In genomic region chr1:100277866-100278265, GRCh38 we compare ENCODE assay signal across 13 cellular contexts. TPM values are rescaled to one million over a fixed set of nuclear protein-coding genes. Genes with fewer than 3 reads are reported as not detected.
DNase-seq lines count a peak whose midpoint lies in the region; ATAC-seq and TF ChIP-seq lines count a peak whose summit lies in the region.
"Had no signal": no experiment of that assay in that cellular context is flagged by ENCODE, and none has a peak within 500 bp of the region (broad histone marks: within the 10 kb centered on the region; RNA-seq: fewer than 3 reads in every experiment).

No MANE protein-coding gene starts in this region.

- no peaks in the 10 kb centered on the region for H3K9me3 ChIP-seq in CD4-positive, CD25-positive, alpha-beta regulatory T cell (ENCODE audit: control insufficient read depth in 2 of 2, low read length in 2 of 2)
- no peaks in the 10 kb centered on the region for H3K9me3 ChIP-seq in spleen
- H3K9me3 ChIP-seq: BLaER1 treated with 17β-estradiol and CSF1 and Interleukin-3, amounts not matched to agents 10 nM and 100 nM; colonic mucosa had no signal

- H3K4me3 Mint-ChIP-seq in CD4-positive, CD25-positive, alpha-beta regulatory T cell: no peak overlapping the region
- no peak overlapping the region for H3K4me3 Mint-ChIP-seq in T-cell
- H3K4me3 Mint-ChIP-seq in central memory CD8-positive, alpha-beta T cell: no peak overlapping the region

- H3K27me3 ChIP-seq in CD4-positive, CD25-positive, alpha-beta regulatory T cell (ENCODE audit: control insufficient read depth, insufficient read depth, low read length): no peaks in the 10 kb centered on the region
- no peaks in the 10 kb centered on the region for H3K27me3 ChIP-seq in spleen (replicated peaks in 1 of 7)
- H3K27me3 ChIP-seq: BLaER1 treated with 17β-estradiol and CSF1 and Interleukin-3, amounts not matched to agents 10 nM and 100 nM; colonic mucosa had no signal

- H3K4me1 Mint-ChIP-seq in CD4-positive, CD25-positive, alpha-beta regulatory T cell: peaks cover 25 to 51% (median 30%) of the 10 kb centered on the region in 4 donors
- H3K4me1 Mint-ChIP-seq in T-cell: peaks cover 30 to 38% (median 32%) of the 10 kb centered on the region in 3 donors
- H3K4me1 Mint-ChIP-seq in central memory CD8-positive, alpha-beta T cell: peaks cover 44% of the 10 kb centered on the region

- no peak for TF ChIP-seq POLR2A in spleen (IDR thresholded peaks at IDR 0.05)

- peak in 1 of 2 donors; percentile 69 for ATAC-seq in CD4-positive, CD25-positive, alpha-beta regulatory T cell (ENCODE audit: low read depth in 2 of 2)
- peak in 3 of 4 experiments; percentile 45 to 57 (median 56) for ATAC-seq in T-cell (replicated peaks in 1 of 4)
- peak; percentile 64 for ATAC-seq in central memory CD8-positive, alpha-beta T cell (replicated peaks; ENCODE audit: extremely low read depth, poor library complexity, severe bottlenecking)
- no peak for ATAC-seq in stimulated activated naive CD8-positive, alpha-beta T cell treated with anti-CD3 and anti-CD28 coated beads, Interleukin-15, Interleukin-2, amounts not matched to agents 100 U/mL and 50 U/mL, for 24 hours

- H3K9me3 Mint-ChIP-seq in CD4-positive, CD25-positive, alpha-beta regulatory T cell: no peaks in the 10 kb centered on the region
- H3K9me3 Mint-ChIP-seq in T-cell: no peaks in the 10 kb centered on the region
- H3K9me3 Mint-ChIP-seq in central memory CD8-positive, alpha-beta T cell: no peaks in the 10 kb centered on the region

- TF ChIP-seq CTCF in GM12865 (IDR thresholded peaks at IDR 0.05; ENCODE audit: insufficient read depth, low read depth, low read length, missing control alignments) (peak; percentile 2), spleen (IDR thresholded peaks at IDR 0.05 in 8 of 11, conservative IDR thresholded peaks at IDR 0.05 in 3 of 11) (peak in 2 of 11 experiments; percentile 9 to 13)

- 58 to 62% (median 59%) methylated on average over 1 of the region's 1 CpG for WGBS in spleen, 5 donors

- DNase-seq in CD4-positive, CD25-positive, alpha-beta regulatory T cell: peak in 2 of 3 donors; percentile 42 to 43
- DNase-seq in GM12865 (ENCODE audit: low read depth) (peak; percentile 52), T-cell (peak in 25 of 34 experiments; percentile 2 to 42 (median 19)), iPS-NIHi7 (ENCODE audit: extremely low spot score) (no peak), NCI-H1436 (lab: John Stamatoyannopoulos, UW) (no peak), spleen (no peak)
- DNase-seq in central memory CD8-positive, alpha-beta T cell (ENCODE audit: low spot score in 2 of 2): peak in 1 of 2 donors; percentile 22
- DNase-seq in stimulated activated naive CD8-positive, alpha-beta T cell treated with anti-CD3 and anti-CD28 coated beads, Interleukin-15, Interleukin-2, amounts not matched to agents 100 U/mL and 50 U/mL, for 24 hours: no peak
- DNase-seq: colonic mucosa, GF-D8, NCI-H1092 treated with DMSO at 0.1 percent for 48 hours, Right ventricle myocardium superior had no signal

- no peak overlapping the region for H3K27ac ChIP-seq in CD4-positive, CD25-positive, alpha-beta regulatory T cell (ENCODE audit: insufficient read depth, low read length, poor library complexity, severe bottlenecking)
- H3K27ac ChIP-seq in spleen: no peak overlapping the region
- H3K27ac ChIP-seq: BLaER1 treated with 17β-estradiol and CSF1 and Interleukin-3, amounts not matched to agents 10 nM and 100 nM; colonic mucosa had no signal

- POLR2A ChIA-PET in T-cell (lab: Charles Lee): no interaction called here

- intact Hi-C loops in spleen (cut with DNase I; ENCODE audit: low total_unique reads): loop anchor here (10.0 kb wide), 1 partner anchor 143 kb away; the partner anchor contains the start of genes SASS6 and TRMT13

- peaks cover 78% of the 10 kb centered on the region for H3K36me3 ChIP-seq in CD4-positive, CD25-positive, alpha-beta regulatory T cell (ENCODE audit: control insufficient read depth, insufficient read depth, low read length)
- peaks cover 0 to 100% (median 87%) of the 10 kb centered on the region in 6 donors for H3K36me3 ChIP-seq in spleen

- no peaks in the 10 kb centered on the region for H3K4me1 ChIP-seq in CD4-positive, CD25-positive, alpha-beta regulatory T cell (ENCODE audit: control insufficient read depth, insufficient read depth, low read length, poor library complexity, severe bottlenecking)
- peaks cover 0 to 25% (median 0%) of the 10 kb centered on the region in 6 donors for H3K4me1 ChIP-seq in spleen
- H3K4me1 ChIP-seq: BLaER1 treated with 17β-estradiol and CSF1 and Interleukin-3, amounts not matched to agents 10 nM and 100 nM; colonic mucosa had no signal

- H3K36me3 Mint-ChIP-seq in CD4-positive, CD25-positive, alpha-beta regulatory T cell: peaks cover 51% of the 10 kb centered on the region
- H3K36me3 Mint-ChIP-seq in T-cell: peaks cover 56% of the 10 kb centered on the region
- H3K36me3 Mint-ChIP-seq in central memory CD8-positive, alpha-beta T cell (ENCODE audit: insufficient read depth): peaks cover 67% of the 10 kb centered on the region

- peak overlapping the region in 2 of 3 donors; percentile 0 to 11 for H3K27ac Mint-ChIP-seq in CD4-positive, CD25-positive, alpha-beta regulatory T cell
- peak overlapping the region; percentile 0 to 67 for H3K27ac Mint-ChIP-seq in T-cell
- no peak overlapping the region for H3K27ac Mint-ChIP-seq in central memory CD8-positive, alpha-beta T cell (ENCODE audit: low read depth)

- no peak overlapping the region for H3K4me3 ChIP-seq in CD4-positive, CD25-positive, alpha-beta regulatory T cell (ENCODE audit: low read depth, low read length)
- no peak overlapping the region for H3K4me3 ChIP-seq in GM12865 (ENCODE audit: low read depth, low read length)
- no peak overlapping the region for H3K4me3 ChIP-seq in spleen
- H3K4me3 ChIP-seq: BLaER1 treated with 17β-estradiol and CSF1 and Interleukin-3, amounts not matched to agents 10 nM and 100 nM; colonic mucosa had no signal

- CTCF ChIA-PET in T-cell (lab: Charles Lee): interaction anchor here (0.7 to 1.9 kb wide), 4 partner anchors 179 to 257 kb away, joined by 3 to 7 read pairs (median 4); no protein-coding TSS in a partner anchor

- H3K27me3 Mint-ChIP-seq in CD4-positive, CD25-positive, alpha-beta regulatory T cell: no peaks in the 10 kb centered on the region
- no peaks in the 10 kb centered on the region for H3K27me3 Mint-ChIP-seq in T-cell
- no peaks in the 10 kb centered on the region for H3K27me3 Mint-ChIP-seq in central memory CD8-positive, alpha-beta T cell

RNA-seq across cellular contexts. Expression of gene RTCA, which starts 11.8 kb away (rescaled TPM):
- total RNA-seq in CD4-positive, CD25-positive, alpha-beta regulatory T cell: 49.9 TPM
- 10 to 100 TPM; 25.9 to 37.5 (median 29.6) TPM for polyA plus RNA-seq in CD4-positive, CD25-positive, alpha-beta regulatory T cell
- total RNA-seq in T-cell: 10 to 100 TPM; 36.0 to 53.6 (median 40.1) TPM
- total RNA-seq in spleen: 10 to 100 TPM; 26.3 to 42.6 (median 33.1) TPM
- polyA plus RNA-seq in spleen: 10 to 100 TPM; 19.7 to 26.8 (median 25.5) TPM

RNA-seq across cellular contexts. Expression of gene DBT, which starts 28.2 kb away (rescaled TPM):
- total RNA-seq in CD4-positive, CD25-positive, alpha-beta regulatory T cell: 10.0 TPM
- 1 to 10 TPM; 3.4 to 6.3 (median 4.8) TPM for polyA plus RNA-seq in CD4-positive, CD25-positive, alpha-beta regulatory T cell
- 10 to 100 TPM; 10.9 to 13.3 (median 12.3) TPM for total RNA-seq in T-cell
- 10 to 100 TPM in 3 of 7 donors, 1 to 10 TPM in 4; 5.5 to 13.4 (median 9.9) TPM for total RNA-seq in spleen
- 1 to 10 TPM; 1.8 to 2.4 (median 2.3) TPM for polyA plus RNA-seq in spleen

Comparison
In these comparisons a context has a peak if more than half of its experiments do, and no peak if none do; other contexts are left out.
1. DNase-seq: peak in CD4-positive, CD25-positive, alpha-beta regulatory T cell (2 of 3), GM12865 (single experiment) and T-cell (25 of 34); none in iPS-NIHi7 (single experiment), NCI-H1436 (single experiment), stimulated activated naive CD8-positive, alpha-beta T cell treated with anti-CD3 and anti-CD28 coated beads, Interleukin-15, Interleukin-2, amounts not matched to agents 100 U/mL and 50 U/mL, for 24 hours (single experiment) and spleen (single experiment).